Comparison of ENCODE assay signal across 8 cellular contexts in genomic region chr7:127585044-127585953, GRCh38. TPM values are rescaled to one million over a fixed set of nuclear protein-coding genes. Genes with fewer than 3 reads are reported as not detected.
DNase-seq lines count a peak whose midpoint lies in the region; ATAC-seq and TF ChIP-seq lines count a peak whose summit lies in the region.

Gene GCC1, minus strand, starts transcription at chr7:127585596. Its CDS starts 414 bp downstream, at chr7:127585182.

- peak within 1 kb of the TSS; percentile 78 for H3K27ac ChIP-seq in angular gyrus (ENCODE audit: low read depth, low read length)
- H3K27ac ChIP-seq in uterus: peak within 1 kb of the TSS; percentile 83 to 89

- peak; percentile 45 for DNase-seq in NCI-H146 treated with DMSO at 0.1 percent for 48 hours (lab: John Stamatoyannopoulos, UW; ENCODE audit: unreplicated experiment)
- peak; percentile 87 to 91 (median 89) for DNase-seq in T-helper 2 cell
- DNase-seq in left ventricle myocardium superior: peak; percentile 96
- DNase-seq in putamen (ENCODE audit: low spot score): peak; percentile 90
- peak; percentile 92 to 96 for DNase-seq in uterus

- peak; percentile 84 for ATAC-seq in GM18498 (IDR thresholded peaks at IDR 0.05; ENCODE audit: unreplicated experiment)
- ATAC-seq in HG02852 (IDR thresholded peaks at IDR 0.05; ENCODE audit: unreplicated experiment): peak; percentile 75
- peak; percentile 84 for ATAC-seq in left ventricle myocardium superior

- no peak for TF ChIP-seq CTCF in uterus (IDR thresholded peaks at IDR 0.05)

- peak within 1 kb of the TSS; percentile 57 to 88 for H3K4me3 ChIP-seq in uterus

- H3K36me3 ChIP-seq in uterus: no peaks in the 10 kb centered on the region

- no peaks in the 10 kb centered on the region for H3K27me3 ChIP-seq in uterus

- intact Hi-C loops in left ventricle myocardium superior (cut with micrococcal nuclease): no loop called here
- intact Hi-C loops in uterus (cut with DNase I; ENCODE audit: low total_unique reads): loop anchor here (5.0 kb wide), 1 partner anchor 67 kb away; the partner anchor contains the start of gene SND1

- H3K9me3 ChIP-seq in uterus: no peaks in the 10 kb centered on the region

- H3K4me1 ChIP-seq in uterus: peaks cover 4 to 11% of the 10 kb centered on the region in 2 donors

- peak; percentile 89 to 90 for TF ChIP-seq POLR2A in uterus (IDR thresholded peaks at IDR 0.05)

RNA-seq across cellular contexts. Expression of gene GCC1, which starts in this region (rescaled TPM):
- total RNA-seq in left ventricle myocardium superior (7.3 TPM), uterus (10 to 100 TPM in 2 of 4 donors, 1 to 10 TPM in 2; 3.8 to 22.9 (median 10.6) TPM)

Comparison
In these comparisons a context has a peak if more than half of its experiments do, and no peak if none do; other contexts are left out.
1. Peak in every context shown above with its lines: DNase-seq, ATAC-seq, H3K4me3 ChIP-seq and H3K27ac ChIP-seq.
2. DNase-seq: peak in every context shown above with its lines; median percentile 96 in left ventricle myocardium superior; 94 in uterus; 90 in putamen; 89 in T-helper 2 cell; 45 in NCI-H146 treated with DMSO at 0.1 percent for 48 hours.